ENCODE assay signal across 8 cellular contexts in the genomic region with DNA sequence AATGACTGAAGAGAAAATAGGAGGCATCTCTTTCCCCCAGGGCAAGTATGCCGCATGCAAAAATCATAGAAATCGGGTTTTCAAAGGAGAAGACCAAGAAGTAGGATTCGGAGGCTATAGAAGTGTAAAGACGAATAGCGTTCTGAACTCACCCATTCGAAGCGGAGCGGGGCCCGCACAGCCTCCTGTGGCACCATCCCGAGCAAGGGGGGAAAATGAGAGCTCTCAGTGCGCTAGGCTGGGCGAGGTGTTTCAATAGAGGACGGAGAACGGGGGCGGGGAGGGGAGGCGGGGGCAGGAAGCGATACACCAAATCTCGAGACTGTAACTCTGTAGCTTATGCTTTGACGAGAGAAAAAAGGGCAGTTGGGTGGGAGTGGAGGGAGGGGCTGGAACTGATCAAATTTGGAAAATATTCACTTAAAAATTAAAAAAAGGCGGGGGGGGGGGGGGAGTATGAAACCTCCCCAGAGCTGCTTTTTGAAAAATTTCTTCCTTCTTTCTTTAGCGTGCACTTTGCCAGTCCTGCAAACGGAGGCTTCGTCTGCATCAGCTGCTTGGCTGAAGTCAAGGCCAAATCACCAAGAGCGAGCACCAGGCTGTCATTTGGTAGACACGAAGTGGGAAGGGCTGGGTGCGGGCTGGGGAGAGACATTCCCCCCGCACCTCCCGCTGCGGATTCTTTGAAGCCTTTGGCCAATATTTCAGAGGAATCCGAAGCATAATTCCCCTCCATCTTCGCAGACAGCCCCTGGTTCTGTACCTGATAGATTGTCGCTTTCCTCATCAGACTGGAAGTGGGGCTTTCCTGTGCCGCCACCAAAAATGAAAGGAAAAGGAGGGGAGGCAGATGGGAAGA. TPM values are rescaled to one million over a fixed set of nuclear protein-coding genes. Genes with fewer than 3 reads are reported as not detected.
DNase-seq lines count a peak whose midpoint lies in the region; ATAC-seq, FAIRE-seq and TF ChIP-seq lines count a peak whose summit lies in the region.

No MANE protein-coding gene starts in this region.

- peak overlapping the region; percentile 51; the same call in 1 of the 2 replicates for H3K9ac ChIP-seq in HUES64 (ENCODE audit: low read depth, low read length)

- no peak overlapping the region for H3K27ac Mint-ChIP-seq in stimulated activated memory B cell treated with anti-CD40 and anti-IgM and Interleukin-4, amounts not matched to agents 10 μg/mL and 1 μg/mL and 100 μg/mL, for 72 hours

- peaks cover 23% of the 10 kb centered on the region for H3K27me3 Mint-ChIP-seq in stimulated activated memory B cell treated with anti-CD40 and anti-IgM and Interleukin-4, amounts not matched to agents 10 μg/mL and 1 μg/mL and 100 μg/mL, for 72 hours

- peak overlapping the region; percentile 11 for H3K4me3 Mint-ChIP-seq in stimulated activated memory B cell treated with anti-CD40 and anti-IgM and Interleukin-4, amounts not matched to agents 10 μg/mL and 1 μg/mL and 100 μg/mL, for 72 hours

- H3K36me3 ChIP-seq in HUES64 (ENCODE audit: insufficient read depth, low read length) (no peaks in the 10 kb centered on the region), brain microvascular endothelial cell (replicated peaks) (peaks cover 40% of the 10 kb centered on the region)

- peaks cover 15% of the 10 kb centered on the region for H3K4me1 Mint-ChIP-seq in stimulated activated memory B cell treated with anti-CD40 and anti-IgM and Interleukin-4, amounts not matched to agents 10 μg/mL and 1 μg/mL and 100 μg/mL, for 72 hours

- WGBS in HUES64, result 4% methylated on average over 31 of the region's 33 CpGs

- peaks cover 41% of the 10 kb centered on the region for H3K4me1 ChIP-seq in HUES64 (ENCODE audit: insufficient read depth, low read length)

- H3K9me3 Mint-ChIP-seq in stimulated activated memory B cell treated with anti-CD40 and anti-IgM and Interleukin-4, amounts not matched to agents 10 μg/mL and 1 μg/mL and 100 μg/mL, for 72 hours, result no peaks in the 10 kb centered on the region

- in situ Hi-C loops in brain microvascular endothelial cell (cut with HindIII; ENCODE audit: low pct_ligation_motif_present, low sequenced_read_pairs), result no loop called here

- no peaks in the 10 kb centered on the region for H3K36me3 Mint-ChIP-seq in stimulated activated memory B cell treated with anti-CD40 and anti-IgM and Interleukin-4, amounts not matched to agents 10 μg/mL and 1 μg/mL and 100 μg/mL, for 72 hours

- H3K27me3 ChIP-seq in HUES64 (ENCODE audit: insufficient read depth, low read length) (peaks cover 37% of the 10 kb centered on the region), brain microvascular endothelial cell (replicated peaks) (no peaks in the 10 kb centered on the region)

- H3K9me3 ChIP-seq in HUES64 (ENCODE audit: insufficient read depth, low read depth, low read length), result no peaks in the 10 kb centered on the region

- no peak for ATAC-seq in stimulated activated memory B cell treated with anti-CD40 and anti-IgM and Interleukin-4, amounts not matched to agents 10 μg/mL and 1 μg/mL and 100 μg/mL, for 72 hours
- ATAC-seq in HG02840 (IDR thresholded peaks at IDR 0.05; ENCODE audit: low FRiP score, unreplicated experiment), result no peak

- FAIRE-seq in frontal cortex (lab: Jason Lieb, UNC) (no peak), urothelium cell line (lab: Jason Lieb, UNC) (no peak)

- no peak for DNase-seq in brain microvascular endothelial cell
- peak; percentile 73 for DNase-seq in inferior parietal cortex (ENCODE audit: extremely low spot score)
- DNase-seq in stimulated activated CD4-positive, alpha-beta T cell treated with anti-CD3 and anti-CD28 coated beads, Interleukin-4, amount 100 ng/mL, for 24 hours, result no peak
- no peak for DNase-seq in frontal cortex (ENCODE audit: low spot score in 2 of 2)
- no peak for DNase-seq in urothelium cell line (ENCODE audit: low spot score)

- TF ChIP-seq CTCF in brain microvascular endothelial cell (IDR thresholded peaks at IDR 0.05; ENCODE audit: low read depth, low read length, missing control alignments), result no peak

- no peak overlapping the region for H3K27ac ChIP-seq in HUES64 (ENCODE audit: low read depth, low read length)
- peak overlapping the region; percentile 64 for H3K27ac ChIP-seq in brain microvascular endothelial cell

- H3K4me3 ChIP-seq in HUES64 (ENCODE audit: low read length) (peak overlapping the region; percentile 56), brain microvascular endothelial cell (ENCODE audit: low read depth, low read length) (peak overlapping the region; percentile 69)

RNA-seq across cellular contexts. Expression of a gene that starts 15.6 kb away (rescaled TPM):
- not detected for polyA plus RNA-seq in HUES64 (2013, experiment 1 of 2)
- polyA plus RNA-seq in HUES64 (2013, experiment 2 of 2), result not detected
- 1.2 TPM for total RNA-seq in frontal cortex
